ENCODE assay signal across 10 cellular contexts in the genomic region with DNA sequence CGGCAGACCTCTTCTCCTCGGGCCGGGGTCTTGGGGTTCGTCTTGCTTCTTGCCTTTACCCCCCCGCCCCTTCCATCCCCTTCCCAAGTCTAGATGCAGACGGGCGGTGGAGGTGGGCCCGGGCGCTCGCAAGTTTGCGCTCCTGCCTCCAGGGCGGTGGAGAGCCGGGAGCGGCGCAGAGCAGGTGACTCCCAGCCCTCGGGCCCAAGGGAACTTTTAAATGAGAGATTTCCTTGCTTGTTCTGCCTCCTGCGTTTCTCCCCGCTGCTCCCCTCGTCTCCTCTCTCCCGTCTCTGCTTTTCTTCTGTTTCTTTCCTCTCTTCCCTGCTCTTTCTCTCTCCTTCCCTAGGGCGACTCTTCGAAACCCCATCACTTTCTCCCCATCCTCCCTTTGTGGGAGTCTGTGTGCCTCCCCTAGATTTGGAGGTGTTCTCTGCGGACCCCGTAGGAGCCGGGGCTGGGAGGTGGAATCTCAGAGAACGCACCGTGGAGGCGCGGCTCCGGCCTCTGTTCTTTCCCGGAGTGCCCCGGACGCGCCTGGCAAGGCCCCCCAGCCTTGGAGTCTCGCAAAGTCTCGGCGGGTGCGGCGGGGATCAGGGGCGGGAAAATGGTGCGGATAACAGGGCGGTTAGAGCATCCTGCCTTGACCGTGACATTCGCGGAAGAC. TPM values are rescaled to one million over a fixed set of nuclear protein-coding genes. Genes with fewer than 3 reads are reported as not detected.
A peak's percentile ranks its signal among the peaks of the same experiment; 100 is the strongest.
DNase-seq lines count a peak whose midpoint lies in the region; ATAC-seq and TF ChIP-seq lines count a peak whose summit lies in the region.
"Had no signal": no experiment of that assay in that cellular context is flagged by ENCODE, and none has a peak within 500 bp of the region (broad histone marks: within the 10 kb centered on the region; RNA-seq: fewer than 3 reads in every experiment).

No MANE protein-coding gene starts in this region.

- no peaks in the 10 kb centered on the region for H3F3A ChIP-seq in neural cell (ENCODE audit: insufficient read depth, low read length, poor library complexity, severe bottlenecking)

- peaks cover 18% of the 10 kb centered on the region for H3K79me2 ChIP-seq in neural cell (replicated peaks; ENCODE audit: insufficient read depth, low read length)

- peaks cover 16% of the 10 kb centered on the region for H3K4me1 Mint-ChIP-seq in chondrocyte (ENCODE audit: low read depth)

- H3K27me3 ChIP-seq in GM06990 (replicated peaks; ENCODE audit: control insufficient read depth, insufficient read depth, low read length) = no peaks in the 10 kb centered on the region; the same call in 1 of the 2 replicates
- peaks cover 16% of the 10 kb centered on the region for H3K27me3 ChIP-seq in neural cell (ENCODE audit: insufficient read depth, low read depth, low read length)
- H3K27me3 ChIP-seq in tibial nerve = peaks cover 0 to 74% of the 10 kb centered on the region in 2 donors

- no peak for ATAC-seq in HG03039 (IDR thresholded peaks at IDR 0.05; ENCODE audit: unreplicated experiment)
- ATAC-seq: psoas muscle had no signal

- H3K9me3 ChIP-seq in neural cell (ENCODE audit: low read length) = no peaks in the 10 kb centered on the region
- H3K9me3 ChIP-seq in tibial nerve = no peaks in the 10 kb centered on the region
- H3K9me3 ChIP-seq: psoas muscle had no signal

- no peak for TF ChIP-seq POLR2A in tibial nerve (IDR thresholded peaks at IDR 0.05)

- H3K27me3 Mint-ChIP-seq in chondrocyte (ENCODE audit: low read depth) = peaks cover 75% of the 10 kb centered on the region

- peak overlapping the region; percentile 20 for H3K27ac ChIP-seq in neural cell (ENCODE audit: low read length)
- H3K27ac ChIP-seq in tibial nerve = no peak overlapping the region
- H3K27ac ChIP-seq: psoas muscle had no signal

- no peak overlapping the region for H2AFZ ChIP-seq in neural cell (ENCODE audit: low read depth, low read length)

- no peaks in the 10 kb centered on the region for H3K36me3 Mint-ChIP-seq in chondrocyte (ENCODE audit: low read depth)

- DNase-seq in GM06990 (ENCODE audit: extremely low read depth, insufficient read length) = peak; percentile 25
- peak; percentile 61 for DNase-seq in NCI-H2227 (lab: John Stamatoyannopoulos, UW; ENCODE audit: unreplicated experiment)
- DNase-seq in chondrocyte (ENCODE audit: low spot score) = no peak
- no peak for DNase-seq in putamen (ENCODE audit: low spot score)
- no peak for DNase-seq in tibial nerve (ENCODE audit: low spot score in 2 of 2)
- DNase-seq: psoas muscle had no signal

- no peak overlapping the region for H3K4me3 ChIP-seq in GM06990 (replicated peaks; ENCODE audit: low read depth, low read length)
- H3K4me3 ChIP-seq in neural cell (ENCODE audit: low read length) = peak overlapping the region; percentile 72
- H3K4me3 ChIP-seq in tibial nerve = peak overlapping the region in 1 of 4 donors; percentile 4

- no peaks in the 10 kb centered on the region for H3K9me2 ChIP-seq in neural cell (ENCODE audit: insufficient read depth, low read length)

- peak overlapping the region; percentile 53 for H3K9ac ChIP-seq in neural cell (ENCODE audit: low read length)

- TF ChIP-seq CTCF in GM06990 (IDR thresholded peaks at IDR 0.05; ENCODE audit: insufficient read depth, low read length, poor library complexity, severe bottlenecking) (no peak), chondrocyte (IDR thresholded peaks at IDR 0.05) (no peak), neural cell (IDR thresholded peaks at IDR 0.05; ENCODE audit: poor library complexity, severe bottlenecking) (no peak), tibial nerve (IDR thresholded peaks at IDR 0.05) (no peak)

- 1 to 2% methylated on average over 35 to 44 of the region's 45 CpGs for WGBS in tibial nerve, 2 donors

- no peak for TF ChIP-seq EP300 in neural cell (conservative IDR thresholded peaks at IDR 0.05; ENCODE audit: poor library complexity, severe bottlenecking)
- TF ChIP-seq EP300 in tibial nerve (IDR thresholded peaks at IDR 0.05) = no peak

- TF ChIP-seq RAD21 in neural cell (conservative IDR thresholded peaks at IDR 0.05) = no peak

- H3K4me1 ChIP-seq in tibial nerve = peaks cover 0 to 32% (median 0%) of the 10 kb centered on the region in 4 donors

- no peak overlapping the region for H3K27ac Mint-ChIP-seq in chondrocyte (ENCODE audit: unreplicated experiment)

- H3K36me3 ChIP-seq in GM06990 (ENCODE audit: control insufficient read depth, insufficient read depth, low read length) = no peaks in the 10 kb centered on the region
- no peaks in the 10 kb centered on the region for H3K36me3 ChIP-seq in neural cell (ENCODE audit: insufficient read depth, low read length)
- H3K36me3 ChIP-seq in tibial nerve = no peaks in the 10 kb centered on the region

- no peaks in the 10 kb centered on the region for H4K20me1 ChIP-seq in neural cell (ENCODE audit: insufficient read depth)

- H3K4me3 Mint-ChIP-seq in chondrocyte (ENCODE audit: unreplicated experiment) = peak overlapping the region; percentile 60

- H3K4me2 ChIP-seq in neural cell (ENCODE audit: low read length) = peak overlapping the region; percentile 92

- no peaks in the 10 kb centered on the region for H3K9me3 Mint-ChIP-seq in chondrocyte (ENCODE audit: low read depth)

TF ChIP-seq in neural cell, 6 proteins besides CTCF, POLR2A, EP300 and RAD21:
- TF ChIP-seq, protein P1, sequence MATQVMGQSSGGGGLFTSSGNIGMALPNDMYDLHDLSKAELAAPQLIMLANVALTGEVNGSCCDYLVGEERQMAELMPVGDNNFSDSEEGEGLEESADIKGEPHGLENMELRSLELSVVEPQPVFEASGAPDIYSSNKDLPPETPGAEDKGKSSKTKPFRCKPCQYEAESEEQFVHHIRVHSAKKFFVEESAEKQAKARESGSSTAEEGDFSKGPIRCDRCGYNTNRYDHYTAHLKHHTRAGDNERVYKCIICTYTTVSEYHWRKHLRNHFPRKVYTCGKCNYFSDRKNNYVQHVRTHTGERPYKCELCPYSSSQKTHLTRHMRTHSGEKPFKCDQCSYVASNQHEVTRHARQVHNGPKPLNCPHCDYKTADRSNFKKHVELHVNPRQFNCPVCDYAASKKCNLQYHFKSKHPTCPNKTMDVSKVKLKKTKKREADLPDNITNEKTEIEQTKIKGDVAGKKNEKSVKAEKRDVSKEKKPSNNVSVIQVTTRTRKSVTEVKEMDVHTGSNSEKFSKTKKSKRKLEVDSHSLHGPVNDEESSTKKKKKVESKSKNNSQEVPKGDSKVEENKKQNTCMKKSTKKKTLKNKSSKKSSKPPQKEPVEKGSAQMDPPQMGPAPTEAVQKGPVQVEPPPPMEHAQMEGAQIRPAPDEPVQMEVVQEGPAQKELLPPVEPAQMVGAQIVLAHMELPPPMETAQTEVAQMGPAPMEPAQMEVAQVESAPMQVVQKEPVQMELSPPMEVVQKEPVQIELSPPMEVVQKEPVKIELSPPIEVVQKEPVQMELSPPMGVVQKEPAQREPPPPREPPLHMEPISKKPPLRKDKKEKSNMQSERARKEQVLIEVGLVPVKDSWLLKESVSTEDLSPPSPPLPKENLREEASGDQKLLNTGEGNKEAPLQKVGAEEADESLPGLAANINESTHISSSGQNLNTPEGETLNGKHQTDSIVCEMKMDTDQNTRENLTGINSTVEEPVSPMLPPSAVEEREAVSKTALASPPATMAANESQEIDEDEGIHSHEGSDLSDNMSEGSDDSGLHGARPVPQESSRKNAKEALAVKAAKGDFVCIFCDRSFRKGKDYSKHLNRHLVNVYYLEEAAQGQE (IDR thresholded peaks at IDR 0.05; ENCODE audit: borderline replicate concordance) = no peak
- peak; percentile 1 for TF ChIP-seq POLR2AphosphoS5 (IDR thresholded peaks at IDR 0.05)
- TF ChIP-seq EZH2 (IDR thresholded peaks at IDR 0.05; ENCODE audit: borderline replicate concordance, insufficient read depth, low read length, poor library complexity, severe bottlenecking) = no peak
- TF ChIP-seq SMC3 (conservative IDR thresholded peaks at IDR 0.05; ENCODE audit: poor library complexity) = no peak
- TF ChIP-seq MXI1 (conservative IDR thresholded peaks at IDR 0.05; ENCODE audit: poor library complexity, severe bottlenecking) = no peak
- TF ChIP-seq TAF1 (IDR thresholded peaks at IDR 0.05; ENCODE audit: low read depth) = no peak

RNA-seq across cellular contexts. Expression of a gene that starts 1.1 kb away (rescaled TPM):
- total RNA-seq in chondrocyte = not detected in 3 replicates
- 2.3 and 3.3 TPM in 2 replicates for polyA plus RNA-seq in neural cell
- 9.3 and 9.7 TPM in 2 replicates for polyA minus RNA-seq in neural cell
- total RNA-seq in tibial nerve = under 1 TPM in 3 of 4 donors, not detected in 1; under 0.01 to 0.30 (median 0.21) TPM
- total RNA-seq: activated CD8-positive, alpha-beta memory T cell treated with anti-CD3 and anti-CD28 coated beads for 36 hours; NCI-H460 had no signal

Comparison
In these comparisons a context has a peak if more than half of its experiments do, and no peak if none do; other contexts are left out.
1. DNase-seq: peak in GM06990 (single experiment) and NCI-H2227 (single experiment); none in chondrocyte (single experiment), putamen (single experiment) and tibial nerve (0 of 2).